Comparison of ENCODE assay signal across 10 cellular contexts in the genomic region with DNA sequence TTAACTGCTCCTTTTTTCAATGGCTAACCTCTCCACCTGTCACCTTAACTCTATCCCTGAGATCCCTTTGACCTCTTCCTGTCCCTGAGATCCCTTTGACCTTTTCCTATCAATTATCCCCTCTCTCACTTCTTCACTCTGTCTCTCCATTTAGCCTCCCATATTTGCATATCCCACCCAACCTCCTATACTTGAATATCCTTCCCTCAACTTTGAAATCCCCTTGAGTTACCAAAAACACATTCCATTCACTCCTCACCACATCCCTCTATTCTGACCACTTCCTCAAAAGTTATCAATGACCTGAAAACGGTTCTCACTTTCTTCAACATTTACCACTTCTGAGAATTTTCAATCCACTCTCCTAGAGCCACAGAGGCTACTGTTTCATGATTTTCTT. TPM values are rescaled to one million over a fixed set of nuclear protein-coding genes. Genes with fewer than 3 reads are reported as not detected.
A peak's percentile ranks its signal among the peaks of the same experiment; 100 is the strongest.
DNase-seq lines count a peak whose midpoint lies in the region; ATAC-seq and TF ChIP-seq lines count a peak whose summit lies in the region.
"Had no signal": no experiment of that assay in that cellular context is flagged by ENCODE, and none has a peak within 500 bp of the region (broad histone marks: within the 10 kb centered on the region; RNA-seq: fewer than 3 reads in every experiment).

No MANE protein-coding gene starts in this region.

- H3K27ac Mint-ChIP-seq in activated CD4-positive, alpha-beta T cell treated with anti-CD3 and anti-CD28 coated beads, Interleukin-2, amount 10 ng/mL, durations not matched to agents 7 days and 5 days: peak overlapping the region; percentile 65
- H3K27ac Mint-ChIP-seq in activated naive CD8-positive, alpha-beta T cell treated with anti-CD3 and anti-CD28 coated beads, Interleukin-2, amount 10 ng/mL, durations not matched to agents 7 days and 5 days: peak overlapping the region; percentile 19
- peak overlapping the region; percentile 0 for H3K27ac Mint-ChIP-seq in stimulated activated effector memory CD8-positive, alpha-beta T cell treated with anti-CD3 and anti-CD28 coated beads, Interleukin-12 subunit alpha, Interleukin-12 subunit beta, amount 100 ng/mL, for 72 hours
- H3K27ac Mint-ChIP-seq in endodermal cell: no peak overlapping the region

- CTCF ChIA-PET in activated CD4-positive, alpha-beta T cell treated with anti-CD3 and anti-CD28 coated beads, Interleukin-2, amount 10 ng/mL, durations not matched to agents 7 days and 5 days (lab: Charles Lee): no interaction called here

- no peak for ATAC-seq in activated naive CD8-positive, alpha-beta T cell treated with anti-CD3 and anti-CD28 coated beads, Interleukin-2, amount 10 ng/mL, durations not matched to agents 7 days and 5 days (ENCODE audit: low read depth)
- no peak for ATAC-seq in stimulated activated effector memory CD8-positive, alpha-beta T cell treated with anti-CD3 and anti-CD28 coated beads, Interleukin-12 subunit alpha, Interleukin-12 subunit beta, amount 100 ng/mL, for 72 hours
- ATAC-seq in GM21723 (IDR thresholded peaks at IDR 0.05; ENCODE audit: unreplicated experiment): no peak
- ATAC-seq in HG02938 (IDR thresholded peaks at IDR 0.05; ENCODE audit: unreplicated experiment): no peak
- ATAC-seq: left colon had no signal

- peaks cover 52% of the 10 kb centered on the region for H3K27me3 ChIP-seq in endodermal cell (ENCODE audit: control insufficient read depth, insufficient read depth, low read length, poor library complexity, severe bottlenecking)

- no peaks in the 10 kb centered on the region for H3K9me3 Mint-ChIP-seq in activated CD4-positive, alpha-beta T cell treated with anti-CD3 and anti-CD28 coated beads, Interleukin-2, amount 10 ng/mL, durations not matched to agents 7 days and 5 days
- no peaks in the 10 kb centered on the region for H3K9me3 Mint-ChIP-seq in activated naive CD8-positive, alpha-beta T cell treated with anti-CD3 and anti-CD28 coated beads, Interleukin-2, amount 10 ng/mL, durations not matched to agents 7 days and 5 days
- H3K9me3 Mint-ChIP-seq in stimulated activated effector memory CD8-positive, alpha-beta T cell treated with anti-CD3 and anti-CD28 coated beads, Interleukin-12 subunit alpha, Interleukin-12 subunit beta, amount 100 ng/mL, for 72 hours: no peaks in the 10 kb centered on the region
- no peaks in the 10 kb centered on the region for H3K9me3 Mint-ChIP-seq in endodermal cell

- H3K27me3 Mint-ChIP-seq in activated CD4-positive, alpha-beta T cell treated with anti-CD3 and anti-CD28 coated beads, Interleukin-2, amount 10 ng/mL, durations not matched to agents 7 days and 5 days: no peaks in the 10 kb centered on the region
- H3K27me3 Mint-ChIP-seq in activated naive CD8-positive, alpha-beta T cell treated with anti-CD3 and anti-CD28 coated beads, Interleukin-2, amount 10 ng/mL, durations not matched to agents 7 days and 5 days: no peaks in the 10 kb centered on the region
- peaks cover 46% of the 10 kb centered on the region for H3K27me3 Mint-ChIP-seq in endodermal cell (ENCODE audit: insufficient read depth)

- POLR2A ChIA-PET in activated CD4-positive, alpha-beta T cell treated with anti-CD3 and anti-CD28 coated beads, Interleukin-2, amount 10 ng/mL, durations not matched to agents 7 days and 5 days (lab: Charles Lee): no interaction called here
- POLR2A ChIA-PET in activated naive CD8-positive, alpha-beta T cell treated with anti-CD3 and anti-CD28 coated beads, Interleukin-2, amount 10 ng/mL, durations not matched to agents 7 days and 5 days (lab: Charles Lee): no interaction called here

- no peak overlapping the region for H3K9ac ChIP-seq in endodermal cell (ENCODE audit: extremely low read depth, low read length, poor library complexity, severe bottlenecking)

- H3K27ac ChIP-seq in endodermal cell (ENCODE audit: low read depth, low read length): no peak overlapping the region

- no peak for DNase-seq in activated CD4-positive, alpha-beta T cell treated with anti-CD3 and anti-CD28 coated beads, Interleukin-2, amount 10 ng/mL, durations not matched to agents 7 days and 5 days
- no peak for DNase-seq in activated CD4-positive, alpha-beta T cell treated with anti-CD3 and anti-CD28 coated beads for 1 hour
- DNase-seq in NOMO-1 treated with dmso at 0.1 percent for 144 hours (lab: John Stamatoyannopoulos, UW; ENCODE audit: unreplicated experiment) (peak; percentile 65), endodermal cell (no peak)
- DNase-seq in activated naive CD8-positive, alpha-beta T cell treated with anti-CD3 and anti-CD28 coated beads, Interleukin-2, amount 10 ng/mL, durations not matched to agents 7 days and 5 days: no peak
- no peak for DNase-seq in stimulated activated effector memory CD8-positive, alpha-beta T cell treated with anti-CD3 and anti-CD28 coated beads, Interleukin-12 subunit alpha, Interleukin-12 subunit beta, amount 100 ng/mL, for 72 hours (ENCODE audit: low spot score in 2 of 2)
- DNase-seq: left colon, NCI-H526 had no signal

- peak overlapping the region; percentile 93 for H3K4me3 Mint-ChIP-seq in activated CD4-positive, alpha-beta T cell treated with anti-CD3 and anti-CD28 coated beads, Interleukin-2, amount 10 ng/mL, durations not matched to agents 7 days and 5 days
- H3K4me3 Mint-ChIP-seq in activated naive CD8-positive, alpha-beta T cell treated with anti-CD3 and anti-CD28 coated beads, Interleukin-2, amount 10 ng/mL, durations not matched to agents 7 days and 5 days: peak overlapping the region; percentile 97
- peak overlapping the region; percentile 98 for H3K4me3 Mint-ChIP-seq in stimulated activated effector memory CD8-positive, alpha-beta T cell treated with anti-CD3 and anti-CD28 coated beads, Interleukin-12 subunit alpha, Interleukin-12 subunit beta, amount 100 ng/mL, for 72 hours
- no peak overlapping the region for H3K4me3 Mint-ChIP-seq in endodermal cell

- no peak for TF ChIP-seq CTCF in endodermal cell (conservative IDR thresholded peaks at IDR 0.05)

- no peaks in the 10 kb centered on the region for H3K9me3 ChIP-seq in endodermal cell (ENCODE audit: control insufficient read depth, low read length)

- H3K36me3 Mint-ChIP-seq in activated CD4-positive, alpha-beta T cell treated with anti-CD3 and anti-CD28 coated beads, Interleukin-2, amount 10 ng/mL, durations not matched to agents 7 days and 5 days (ENCODE audit: low read depth): peaks cover 28% of the 10 kb centered on the region
- H3K36me3 Mint-ChIP-seq in activated naive CD8-positive, alpha-beta T cell treated with anti-CD3 and anti-CD28 coated beads, Interleukin-2, amount 10 ng/mL, durations not matched to agents 7 days and 5 days: peaks cover 22% of the 10 kb centered on the region
- H3K36me3 Mint-ChIP-seq in stimulated activated effector memory CD8-positive, alpha-beta T cell treated with anti-CD3 and anti-CD28 coated beads, Interleukin-12 subunit alpha, Interleukin-12 subunit beta, amount 100 ng/mL, for 72 hours: peaks cover 23% of the 10 kb centered on the region
- no peaks in the 10 kb centered on the region for H3K36me3 Mint-ChIP-seq in endodermal cell (ENCODE audit: low read depth)

- H3K36me3 ChIP-seq in endodermal cell (ENCODE audit: control insufficient read depth, insufficient read depth, low read length): no peaks in the 10 kb centered on the region

- WGBS in endodermal cell (ENCODE audit: insufficient coverage in 1 of 2, insufficient read length in 1 of 2), 2 experiments: 71 to 91% methylated on average over 1 of the region's 1 CpG

- H3K4me1 Mint-ChIP-seq in activated CD4-positive, alpha-beta T cell treated with anti-CD3 and anti-CD28 coated beads, Interleukin-2, amount 10 ng/mL, durations not matched to agents 7 days and 5 days: peaks cover 73% of the 10 kb centered on the region
- peaks cover 50% of the 10 kb centered on the region for H3K4me1 Mint-ChIP-seq in activated naive CD8-positive, alpha-beta T cell treated with anti-CD3 and anti-CD28 coated beads, Interleukin-2, amount 10 ng/mL, durations not matched to agents 7 days and 5 days
- peaks cover 64% of the 10 kb centered on the region for H3K4me1 Mint-ChIP-seq in stimulated activated effector memory CD8-positive, alpha-beta T cell treated with anti-CD3 and anti-CD28 coated beads, Interleukin-12 subunit alpha, Interleukin-12 subunit beta, amount 100 ng/mL, for 72 hours
- peaks cover 39% of the 10 kb centered on the region for H3K4me1 Mint-ChIP-seq in endodermal cell

- no peak overlapping the region for H3K4me3 ChIP-seq in endodermal cell (ENCODE audit: low read length)

- no peaks in the 10 kb centered on the region for H3K4me1 ChIP-seq in endodermal cell (ENCODE audit: control insufficient read depth, insufficient read depth, low read length)

RNA-seq across cellular contexts. Expression of a gene that starts 3.0 kb away (rescaled TPM):
- 100 to 1,000 TPM; 118 to 129 TPM for total RNA-seq in activated CD4-positive, alpha-beta T cell treated with anti-CD3 and anti-CD28 coated beads, Interleukin-2, amount 10 ng/mL, durations not matched to agents 7 days and 5 days
- 100 to 1,000 TPM; 144 to 148 TPM for total RNA-seq in activated naive CD8-positive, alpha-beta T cell treated with anti-CD3 and anti-CD28 coated beads, Interleukin-2, amount 10 ng/mL, durations not matched to agents 7 days and 5 days
- total RNA-seq in endodermal cell: 10 to 100 TPM; 32.5 to 32.9 TPM
- 23.6 TPM for polyA plus RNA-seq in endodermal cell (2013, experiment 1 of 2)
- 25.3 TPM for polyA plus RNA-seq in endodermal cell (2013, experiment 2 of 2)
